Comparison of ENCODE assay signal across 28 cellular contexts in the genomic region with DNA sequence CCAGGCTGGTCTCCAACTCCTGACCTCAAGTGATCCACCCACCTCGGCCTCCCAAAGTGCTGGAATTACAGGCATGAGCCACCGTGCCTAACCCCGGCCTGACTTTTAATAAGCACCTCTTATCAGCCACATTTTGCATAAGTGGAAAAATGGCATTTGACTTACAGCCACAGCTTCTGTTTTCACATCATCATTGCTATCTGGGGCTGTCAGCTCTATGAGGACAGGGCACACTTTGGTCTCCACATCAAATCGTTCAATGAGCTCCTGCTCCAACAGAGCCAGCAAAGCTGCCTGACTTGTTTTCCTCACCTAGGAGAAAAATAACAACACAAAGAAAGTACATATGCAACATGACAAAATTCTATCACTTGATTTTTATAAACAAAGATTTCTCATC.
"Had no signal": no experiment of that assay in that cellular context is flagged by ENCODE, and none has a peak within 500 bp of the region (broad histone marks: within the 10 kb centered on the region; RNA-seq: fewer than 3 reads in every experiment).

No MANE protein-coding gene starts in this region.

- ATAC-seq: naive thymus-derived CD8-positive, alpha-beta T cell; natural killer cell treated with Interleukin-12 subunit alpha and Interleukin-12 subunit beta and Interleukin-15 and Interleukin-18, amount 100 ng/mL, for 72 hours; pancreas; right lobe of liver; stimulated activated effector memory CD8-positive, alpha-beta T cell treated with anti-CD3 and anti-CD28 coated beads, Interleukin-12 subunit alpha, Interleukin-12 subunit beta, amount 100 ng/mL, for 72 hours; stimulated activated naive B cell treated with anti-CD40 and anti-IgM and Interleukin-4, amounts not matched to agents 10 μg/mL and 1 μg/mL and 100 μg/mL, for 72 hours; upper lobe of right lung had no signal

- H3K27ac Mint-ChIP-seq: naive thymus-derived CD8-positive, alpha-beta T cell; natural killer cell treated with Interleukin-12 subunit alpha and Interleukin-12 subunit beta and Interleukin-15 and Interleukin-18, amount 100 ng/mL, for 72 hours; nephron progenitor cell; stimulated activated effector memory CD8-positive, alpha-beta T cell treated with anti-CD3 and anti-CD28 coated beads, Interleukin-12 subunit alpha, Interleukin-12 subunit beta, amount 100 ng/mL, for 72 hours; stimulated activated naive B cell treated with anti-CD40 and anti-IgM and Interleukin-4, amounts not matched to agents 10 μg/mL and 1 μg/mL and 100 μg/mL, for 72 hours; stimulated activated naive CD8-positive, alpha-beta T cell treated with anti-CD3 and anti-CD28 coated beads, Interleukin-15, Interleukin-2, amounts not matched to agents 100 ng/mL and 50 ng/mL, for 24 hours; type B pancreatic cell had no signal

- H3K4me1 ChIP-seq: prostate gland, right lobe of liver, sigmoid colon, thyroid gland, tibial nerve, upper lobe of right lung, uterus had no signal

- H3K4me3 ChIP-seq: pancreas, prostate gland, right lobe of liver, sigmoid colon, stomach, thoracic aorta, thyroid gland, tibial nerve, upper lobe of right lung, uterus had no signal

- DNase-seq: naive thymus-derived CD8-positive, alpha-beta T cell; nephron progenitor cell; nucleus accumbens; pancreas; retina; right cardiac atrium; right lobe of liver; sigmoid colon; small intestine; stimulated activated CD4-positive, alpha-beta T cell treated with anti-CD3 and anti-CD28 coated beads, Interleukin-15, amount 100 ng/mL, for 24 hours; stimulated activated CD4-positive, alpha-beta T cell treated with anti-CD3 and anti-CD28 coated beads, Interleukin-2, amount 100 ng/mL, for 24 hours; stimulated activated CD4-positive, alpha-beta T cell treated with anti-CD3 and anti-CD28 coated beads, Interleukin-2, amount 100 ng/mL, for 48 hours; stimulated activated CD4-positive, alpha-beta T cell treated with anti-CD3 and anti-CD28 coated beads, Interleukin-4, amount 100 ng/mL, for 24 hours; stimulated activated naive B cell treated with anti-CD40 and anti-IgM and Interleukin-4, amounts not matched to agents 10 μg/mL and 1 μg/mL and 100 μg/mL, for 72 hours; stimulated activated naive CD4-positive, alpha-beta T cell treated with Interleukin-2 at 50 U/mL for 16 hours; stomach; thyroid gland; upper lobe of right lung; uterus had no signal

- H3K9me3 Mint-ChIP-seq: naive thymus-derived CD8-positive, alpha-beta T cell; natural killer cell treated with Interleukin-12 subunit alpha and Interleukin-12 subunit beta and Interleukin-15 and Interleukin-18, amount 100 ng/mL, for 72 hours; neural crest cell; stimulated activated effector memory CD8-positive, alpha-beta T cell treated with anti-CD3 and anti-CD28 coated beads, Interleukin-12 subunit alpha, Interleukin-12 subunit beta, amount 100 ng/mL, for 72 hours; stimulated activated naive B cell treated with anti-CD40 and anti-IgM and Interleukin-4, amounts not matched to agents 10 μg/mL and 1 μg/mL and 100 μg/mL, for 72 hours; stimulated activated naive CD8-positive, alpha-beta T cell treated with anti-CD3 and anti-CD28 coated beads, Interleukin-15, Interleukin-2, amounts not matched to agents 100 ng/mL and 50 ng/mL, for 24 hours; type B pancreatic cell had no signal

- H3K4me3 Mint-ChIP-seq: naive thymus-derived CD8-positive, alpha-beta T cell; natural killer cell treated with Interleukin-12 subunit alpha and Interleukin-12 subunit beta and Interleukin-15 and Interleukin-18, amount 100 ng/mL, for 72 hours; nephron progenitor cell; neural crest cell; stimulated activated effector memory CD8-positive, alpha-beta T cell treated with anti-CD3 and anti-CD28 coated beads, Interleukin-12 subunit alpha, Interleukin-12 subunit beta, amount 100 ng/mL, for 72 hours; stimulated activated naive B cell treated with anti-CD40 and anti-IgM and Interleukin-4, amounts not matched to agents 10 μg/mL and 1 μg/mL and 100 μg/mL, for 72 hours; stimulated activated naive CD8-positive, alpha-beta T cell treated with anti-CD3 and anti-CD28 coated beads, Interleukin-15, Interleukin-2, amounts not matched to agents 100 ng/mL and 50 ng/mL, for 24 hours; type B pancreatic cell had no signal

- H3K4me1 Mint-ChIP-seq: naive thymus-derived CD8-positive, alpha-beta T cell; nephron progenitor cell; neural crest cell; stimulated activated effector memory CD8-positive, alpha-beta T cell treated with anti-CD3 and anti-CD28 coated beads, Interleukin-12 subunit alpha, Interleukin-12 subunit beta, amount 100 ng/mL, for 72 hours; stimulated activated naive B cell treated with anti-CD40 and anti-IgM and Interleukin-4, amounts not matched to agents 10 μg/mL and 1 μg/mL and 100 μg/mL, for 72 hours had no signal

- H3K9me3 ChIP-seq: neutrophil, pancreas, prostate gland, right lobe of liver, sigmoid colon, stomach, thoracic aorta, thyroid gland, tibial nerve, upper lobe of right lung, uterus had no signal

- H3K36me3 ChIP-seq: prostate gland, uterus had no signal

- H3K27ac ChIP-seq: neutrophil, pancreas, prostate gland, right lobe of liver, sigmoid colon, stomach, thoracic aorta, thyroid gland, tibial nerve, upper lobe of right lung, uterus had no signal

- H3K27me3 ChIP-seq: neutrophil, pancreas, right lobe of liver, sigmoid colon, stomach, thyroid gland, tibial nerve, upper lobe of right lung, uterus had no signal

- H3K27me3 Mint-ChIP-seq: naive thymus-derived CD8-positive, alpha-beta T cell; natural killer cell treated with Interleukin-12 subunit alpha and Interleukin-12 subunit beta and Interleukin-15 and Interleukin-18, amount 100 ng/mL, for 72 hours; stimulated activated naive B cell treated with anti-CD40 and anti-IgM and Interleukin-4, amounts not matched to agents 10 μg/mL and 1 μg/mL and 100 μg/mL, for 72 hours; stimulated activated naive CD8-positive, alpha-beta T cell treated with anti-CD3 and anti-CD28 coated beads, Interleukin-15, Interleukin-2, amounts not matched to agents 100 ng/mL and 50 ng/mL, for 24 hours; type B pancreatic cell had no signal
